ENCODE assay signal across 1 cellular context in genomic region chr6:74731204-74731603, GRCh38.
TF ChIP-seq lines count a peak whose summit lies in the region.

No MANE protein-coding gene starts in this region.

TF ChIP-seq in IMR-90, 13 proteins besides CTCF, POLR2A, EP300 and RAD21 (continued from another document):
- TF ChIP-seq NFE2L2 (IDR thresholded peaks at IDR 0.05; ENCODE audit: low read depth, low read length) = no peak
- TF ChIP-seq, protein P1, sequence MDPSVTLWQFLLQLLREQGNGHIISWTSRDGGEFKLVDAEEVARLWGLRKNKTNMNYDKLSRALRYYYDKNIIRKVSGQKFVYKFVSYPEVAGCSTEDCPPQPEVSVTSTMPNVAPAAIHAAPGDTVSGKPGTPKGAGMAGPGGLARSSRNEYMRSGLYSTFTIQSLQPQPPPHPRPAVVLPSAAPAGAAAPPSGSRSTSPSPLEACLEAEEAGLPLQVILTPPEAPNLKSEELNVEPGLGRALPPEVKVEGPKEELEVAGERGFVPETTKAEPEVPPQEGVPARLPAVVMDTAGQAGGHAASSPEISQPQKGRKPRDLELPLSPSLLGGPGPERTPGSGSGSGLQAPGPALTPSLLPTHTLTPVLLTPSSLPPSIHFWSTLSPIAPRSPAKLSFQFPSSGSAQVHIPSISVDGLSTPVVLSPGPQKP (IDR thresholded peaks at IDR 0.05; ENCODE audit: borderline replicate concordance, low read depth, low read length) = no peak
